In the genomic region with DNA sequence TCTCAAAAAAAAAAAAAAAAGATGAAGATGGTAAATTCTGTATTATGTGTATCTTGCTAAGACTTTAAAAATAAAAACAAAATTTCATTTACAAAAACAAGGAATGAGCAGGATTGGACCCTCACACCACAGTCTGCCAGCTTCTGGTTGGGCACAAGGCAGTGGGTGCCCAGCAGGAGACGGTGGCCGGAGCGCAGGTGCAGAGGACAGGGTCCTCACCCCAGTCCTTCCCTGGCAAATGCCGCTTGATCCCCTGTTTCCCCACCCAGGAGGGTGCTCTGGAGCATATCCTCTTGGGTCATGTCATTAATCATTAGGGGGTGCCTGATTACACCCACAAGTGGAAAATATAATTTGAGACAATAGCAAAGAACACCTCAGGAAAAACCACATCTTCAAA, we compare ENCODE assay signal across 29 cellular contexts. TPM values are rescaled to one million over a fixed set of nuclear protein-coding genes. Genes with fewer than 3 reads are reported as not detected.
"Had no signal": no experiment of that assay in that cellular context is flagged by ENCODE, and none has a peak within 500 bp of the region (broad histone marks: within the 10 kb centered on the region; RNA-seq: fewer than 3 reads in every experiment).

No MANE protein-coding gene starts in this region.

- DNase-seq: activated B cell treated with CpG ODN at 0.5 μM for 24 hours; activated CD4-positive, alpha-beta T cell treated with anti-CD3 and anti-CD28 coated beads for 1 hour; activated CD4-positive, alpha-beta T cell treated with anti-CD3 and anti-CD28 coated beads, Interleukin-2, amount 10 ng/mL, durations not matched to agents 24 days and 14 days; activated CD4-positive, alpha-beta T cell treated with anti-CD3 and anti-CD28 coated beads, Interleukin-2, amount 50 U/mL, for 48 hours; activated CD8-positive, alpha-beta memory T cell treated with anti-CD3 and anti-CD28 coated beads, Interleukin-2, amount 10 ng/mL, durations not matched to agents 7 days and 5 days; activated effector memory CD4-positive, alpha-beta T cell treated with anti-CD3 and anti-CD28 coated beads, Interleukin-2, amount 50 U/mL, for 16 hours; activated naive CD4-positive, alpha-beta T cell treated with anti-CD3 and anti-CD28 coated beads for 36 hours; activated T-cell treated with anti-CD3 and anti-CD28 coated beads, Interleukin-2, amount 50 U/mL, for 24 hours; amygdala; brain microvascular endothelial cell; MG63; MV-4-11; NCI-H1092 treated with DMSO at 0.1 percent for 48 hours; NCI-H1417 treated with DMSO at 0.1 percent for 48 hours; NCI-H1694; NCI-H2029; NCI-H345; NCI-H510A; NCI-H526 treated with DMSO at 0.1 percent for 48 hours; NCI-H82; NK-92 treated with Interleukin-12 subunit alpha and Interleukin-12 subunit beta, amount 100 ng/mL, for 24 hours; OCI-M1; RPMI8226; SHP77; SW 1271 had no signal

- H3K9me3 ChIP-seq: SJSA1 had no signal

- H3K36me3 ChIP-seq: brain microvascular endothelial cell, MG63, SJSA1 had no signal

- H3K27ac ChIP-seq: brain microvascular endothelial cell, SJSA1 had no signal

- ATAC-seq: activated CD8-positive, alpha-beta memory T cell treated with anti-CD3 and anti-CD28 coated beads, Interleukin-2, amount 10 ng/mL, durations not matched to agents 7 days and 5 days; Panc1; SK-N-SH treated with all-trans-retinoic acid at 6 μM for 48 hours had no signal

- H3K4me1 ChIP-seq: SJSA1 had no signal

- H3K4me3 ChIP-seq: MG63, SJSA1 had no signal

- H3K27me3 ChIP-seq: brain microvascular endothelial cell, MG63, SJSA1 had no signal

RNA-seq across cellular contexts. Expression of gene SHANK2, which starts 31.2 kb away (rescaled TPM):
- total RNA-seq: activated CD4-positive, alpha-beta T cell treated with anti-CD3 and anti-CD28 coated beads, Interleukin-2, amount 10 ng/mL, durations not matched to agents 24 days and 14 days; activated CD8-positive, alpha-beta memory T cell treated with anti-CD3 and anti-CD28 coated beads, Interleukin-2, amount 10 ng/mL, durations not matched to agents 7 days and 5 days; activated naive CD4-positive, alpha-beta T cell treated with anti-CD3 and anti-CD28 coated beads for 36 hours; T-helper 1 cell treated with Interleukin-12 subunit alpha and Interleukin-12 subunit beta and Interleukin-4 antibody, amounts not matched to agents 30 ng/mL and 1 ng/mL, for 36 hours had no signal
